ENCODE assay signal across 10 cellular contexts in the genomic region with DNA sequence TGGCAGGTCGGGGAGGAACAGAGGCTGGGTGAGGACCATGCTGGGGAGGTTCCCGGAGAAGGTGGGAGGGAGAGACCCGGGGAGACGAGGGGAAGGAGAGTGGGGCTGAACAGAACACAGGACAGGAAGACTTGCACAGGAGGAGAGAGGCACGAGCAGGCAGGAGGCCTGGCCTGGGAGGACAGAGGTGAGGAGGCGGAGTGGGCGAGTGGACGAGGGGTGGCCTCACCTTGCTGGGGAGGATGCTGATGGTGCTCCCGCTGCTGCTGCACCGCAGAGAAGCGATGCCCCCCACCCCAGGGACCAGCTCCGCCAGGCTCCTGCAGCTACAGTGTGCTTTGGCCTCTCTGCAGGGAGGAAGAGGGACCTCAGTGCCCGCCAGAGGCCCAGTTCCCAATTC. TPM values are rescaled to one million over a fixed set of nuclear protein-coding genes. Genes with fewer than 3 reads are reported as not detected.
"Had no signal": no experiment of that assay in that cellular context is flagged by ENCODE, and none has a peak within 500 bp of the region (broad histone marks: within the 10 kb centered on the region; RNA-seq: fewer than 3 reads in every experiment).

No MANE protein-coding gene starts in this region.

- H3K4me3 ChIP-seq: GM23248, HAP-1 had no signal

- ATAC-seq: HCT116 had no signal

- H3K4me2 ChIP-seq: KMS-11 had no signal

- H3K36me3 ChIP-seq: HAP-1 had no signal

- H3K9me3 ChIP-seq: HAP-1 had no signal

- H3K27ac ChIP-seq: GM23248, KMS-11 had no signal

- H3K9ac ChIP-seq: GM23248, KMS-11 had no signal

- H3K4me1 ChIP-seq: HAP-1 had no signal

- DNase-seq: GM23248, GOT3, H7, IMR-90, KBM-7 had no signal

- FAIRE-seq: HTR-8/SVneo had no signal

- H2AFZ ChIP-seq: GM23248 had no signal

RNA-seq across cellular contexts. Expression of gene TMEM204, which starts 34.5 kb away (rescaled TPM):
- total RNA-seq: H4 had no signal
